Comparison of ENCODE assay signal across 20 cellular contexts in the genomic region with DNA sequence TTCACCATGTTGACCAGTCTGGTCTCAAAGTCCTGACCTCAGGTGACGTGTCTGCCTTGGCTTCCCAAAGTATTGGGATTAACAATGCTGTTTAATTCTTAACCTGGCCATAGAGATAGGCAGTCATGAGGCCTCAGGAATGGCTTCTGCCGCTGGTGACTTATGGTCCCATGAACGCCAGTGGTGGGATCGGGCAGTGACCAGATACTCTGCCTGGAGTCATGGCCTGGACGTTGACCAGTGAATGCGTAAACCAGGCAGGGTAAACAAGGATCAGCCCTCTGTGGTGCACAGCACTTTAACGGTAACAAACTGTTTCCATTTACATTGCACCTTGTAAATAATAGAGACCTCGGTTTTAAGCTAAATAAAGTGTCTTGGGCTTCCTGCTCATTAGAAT. TPM values are rescaled to one million over a fixed set of nuclear protein-coding genes. Genes with fewer than 3 reads are reported as not detected.
DNase-seq lines count a peak whose midpoint lies in the region; ATAC-seq, FAIRE-seq and TF ChIP-seq lines count a peak whose summit lies in the region.
"Had no signal": no experiment of that assay in that cellular context is flagged by ENCODE, and none has a peak within 500 bp of the region (broad histone marks: within the 10 kb centered on the region; RNA-seq: fewer than 3 reads in every experiment).

No MANE protein-coding gene starts in this region.

- TF ChIP-seq EP300 in HepG2 (IDR thresholded peaks at IDR 0.05; ENCODE audit: low read depth in 2 of 2, low read length in 2 of 2) (no peak), HepG2 (CRISPR knock-in tag; IDR thresholded peaks at IDR 0.05; ENCODE audit: borderline replicate concordance) (no peak)

- TF ChIP-seq CTCF in HepG2 (CRISPR knock-in tag; IDR thresholded peaks at IDR 0.05): no peak

- H2AFZ ChIP-seq in HepG2 (ENCODE audit: low read length): no peak overlapping the region

- POLR2A ChIA-PET in HepG2 (lab: Yijun Ruan, JAX): no interaction called here

- H3K36me3 ChIP-seq in HepG2 (replicated peaks in 1 of 2; ENCODE audit: control insufficient read depth in 1 of 2, insufficient read depth in 2 of 2, low read length in 2 of 2) (peaks cover 8 to 60% of the 10 kb centered on the region in 2 experiments; a peak in 4 of 5 replicates), MG63 (no peaks in the 10 kb centered on the region)

- no peak for TF ChIP-seq POLR2A in HepG2 (IDR thresholded peaks at IDR 0.05; ENCODE audit: insufficient read depth in 1 of 2, low read depth in 2 of 2, low read length in 2 of 2)

- H3K4me3 ChIP-seq in HepG2 (replicated peaks in 1 of 3; ENCODE audit: insufficient read depth in 1 of 3, low read depth in 2 of 3, low read length in 3 of 3): no peak overlapping the region
- no peak overlapping the region for H3K4me3 ChIP-seq in MG63
- H3K4me3 ChIP-seq: HAP-1, lung, mucosa of descending colon had no signal

- no TSS peak for BruUV-seq in HepG2 (replicated peaks; lab: Mats Ljungman, UMichigan)

- no peaks in the 10 kb centered on the region for H4K20me1 ChIP-seq in HepG2 (ENCODE audit: insufficient read depth, low read length)

- CTCF ChIA-PET in HepG2 (lab: Yijun Ruan, JAX; ENCODE audit: low intra/inter-chr PET ratio, low total read pairs): interaction anchor here (1.4 kb wide), 1 partner anchor 394 kb away, joined by 10 read pairs; no protein-coding TSS in a partner anchor

- DNase-seq in HepG2 (ENCODE audit: low spot score) (no peak), MG63 (no peak)
- DNase-seq in activated CD4-positive, alpha-beta T cell treated with anti-CD3 and anti-CD28 coated beads for 1 hour: no peak
- DNase-seq: NCI-H2029, NCI-H774 had no signal

- intact Hi-C loops in HepG2 (cut with micrococcal nuclease; ENCODE audit: unreplicated experiment): loop anchor here (5.0 kb wide), 1 partner anchor 393 kb away; no protein-coding TSS in a partner anchor

- WGBS in HepG2 (ENCODE audit: low lambda C conversion rate): 90% methylated on average over 8 of the region's 8 CpGs

- H3K79me2 ChIP-seq in HepG2 (ENCODE audit: insufficient read depth, low read length): no peaks in the 10 kb centered on the region
- H3K79me2 ChIP-seq: parathyroid adenoma had no signal

- no peak overlapping the region for H3K27ac ChIP-seq in HepG2 (ENCODE audit: extremely low read length, insufficient read depth, low read length)
- H3K27ac ChIP-seq: epithelial cell of prostate, parathyroid adenoma, RWPE1 had no signal

- no peak overlapping the region for H3K4me2 ChIP-seq in HepG2 (ENCODE audit: low read depth, low read length)

- in situ Hi-C loops in HepG2 (cut with HindIII; ENCODE audit: extremely low pct_ligation_motif_present, low pct_unique_long_range_greater_than_20kb): no loop called here

- H3K9ac ChIP-seq in HepG2 (ENCODE audit: insufficient read depth, low read depth, low read length): no peak overlapping the region
- H3K9ac ChIP-seq: parathyroid adenoma had no signal

- H3K9me3 ChIP-seq in HepG2 (ENCODE audit: low read length): no peaks in the 10 kb centered on the region
- H3K9me3 ChIP-seq in MG63: no peaks in the 10 kb centered on the region
- H3K9me3 ChIP-seq: HAP-1, mucosa of descending colon had no signal

- no peaks in the 10 kb centered on the region for H3K27me3 ChIP-seq in HepG2 (ENCODE audit: control insufficient read depth in 1 of 2, insufficient read depth in 2 of 2, low read length in 2 of 2)
- H3K27me3 ChIP-seq in MG63: no peaks in the 10 kb centered on the region

- TF ChIP-seq RAD21 in HepG2 (CRISPR knock-in tag; IDR thresholded peaks at IDR 0.05): no peak

- no peak for FAIRE-seq in HepG2 (lab: Jason Lieb, UNC)
- FAIRE-seq: colon had no signal

- H3K4me1 ChIP-seq in HepG2 (ENCODE audit: insufficient read depth, low read length): no peaks in the 10 kb centered on the region
- H3K4me1 ChIP-seq: HAP-1, parathyroid adenoma had no signal

- peak; percentile 12 for ATAC-seq in GM18861 (IDR thresholded peaks at IDR 0.05; ENCODE audit: unreplicated experiment)
- ATAC-seq in GM21619 (IDR thresholded peaks at IDR 0.05; ENCODE audit: unreplicated experiment): peak; percentile 6
- ATAC-seq in HG03520 (IDR thresholded peaks at IDR 0.05; ENCODE audit: unreplicated experiment): peak; percentile 13
- ATAC-seq in HepG2: peak; percentile 21; the same call in 2 of the 3 replicates
- ATAC-seq in GM19324 (IDR thresholded peaks at IDR 0.05; ENCODE audit: low FRiP score, unreplicated experiment): no peak
- no peak for ATAC-seq in SK-N-SH treated with all-trans-retinoic acid at 6 μM for 48 hours

TF ChIP-seq in HepG2, 621 proteins besides CTCF, POLR2A, EP300 and RAD21:
- TF ChIP-seq BORCS8-MEF2B (CRISPR knock-in tag; IDR thresholded peaks at IDR 0.05): no peak
- no peak for TF ChIP-seq THYN1 (CRISPR knock-in tag; IDR thresholded peaks at IDR 0.05; ENCODE audit: borderline replicate concordance, low read depth)
- no peak for TF ChIP-seq ZNF605 (CRISPR knock-in tag; IDR thresholded peaks at IDR 0.05)
TF ChIP-seq in HepG2: peak in this region for 0.

TF ChIP-seq in SK-N-SH treated with all-trans-retinoic acid at 6 μM for 48 hours, 23 proteins besides CTCF, POLR2A, EP300 and RAD21 (continues in another document):
- TF ChIP-seq TCF4 (CRISPR knock-in tag; IDR thresholded peaks at IDR 0.05; ENCODE audit: borderline replicate concordance): no peak
- TF ChIP-seq, protein P1, sequence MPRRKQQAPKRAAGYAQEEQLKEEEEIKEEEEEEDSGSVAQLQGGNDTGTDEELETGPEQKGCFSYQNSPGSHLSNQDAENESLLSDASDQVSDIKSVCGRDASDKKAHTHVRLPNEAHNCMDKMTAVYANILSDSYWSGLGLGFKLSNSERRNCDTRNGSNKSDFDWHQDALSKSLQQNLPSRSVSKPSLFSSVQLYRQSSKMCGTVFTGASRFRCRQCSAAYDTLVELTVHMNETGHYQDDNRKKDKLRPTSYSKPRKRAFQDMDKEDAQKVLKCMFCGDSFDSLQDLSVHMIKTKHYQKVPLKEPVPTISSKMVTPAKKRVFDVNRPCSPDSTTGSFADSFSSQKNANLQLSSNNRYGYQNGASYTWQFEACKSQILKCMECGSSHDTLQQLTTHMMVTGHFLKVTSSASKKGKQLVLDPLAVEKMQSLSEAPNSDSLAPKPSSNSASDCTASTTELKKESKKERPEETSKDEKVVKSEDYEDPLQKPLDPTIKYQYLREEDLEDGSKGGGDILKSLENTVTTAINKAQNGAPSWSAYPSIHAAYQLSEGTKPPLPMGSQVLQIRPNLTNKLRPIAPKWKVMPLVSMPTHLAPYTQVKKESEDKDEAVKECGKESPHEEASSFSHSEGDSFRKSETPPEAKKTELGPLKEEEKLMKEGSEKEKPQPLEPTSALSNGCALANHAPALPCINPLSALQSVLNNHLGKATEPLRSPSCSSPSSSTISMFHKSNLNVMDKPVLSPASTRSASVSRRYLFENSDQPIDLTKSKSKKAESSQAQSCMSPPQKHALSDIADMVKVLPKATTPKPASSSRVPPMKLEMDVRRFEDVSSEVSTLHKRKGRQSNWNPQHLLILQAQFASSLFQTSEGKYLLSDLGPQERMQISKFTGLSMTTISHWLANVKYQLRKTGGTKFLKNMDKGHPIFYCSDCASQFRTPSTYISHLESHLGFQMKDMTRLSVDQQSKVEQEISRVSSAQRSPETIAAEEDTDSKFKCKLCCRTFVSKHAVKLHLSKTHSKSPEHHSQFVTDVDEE (CRISPR knock-in tag; IDR thresholded peaks at IDR 0.05): no peak
- no peak for TF ChIP-seq BACH2 (CRISPR knock-in tag; IDR thresholded peaks at IDR 0.05; ENCODE audit: borderline replicate concordance)
- no peak for TF ChIP-seq ZNF565 (CRISPR knock-in tag; conservative IDR thresholded peaks at IDR 0.05; ENCODE audit: low read depth)
- TF ChIP-seq, protein P2, sequence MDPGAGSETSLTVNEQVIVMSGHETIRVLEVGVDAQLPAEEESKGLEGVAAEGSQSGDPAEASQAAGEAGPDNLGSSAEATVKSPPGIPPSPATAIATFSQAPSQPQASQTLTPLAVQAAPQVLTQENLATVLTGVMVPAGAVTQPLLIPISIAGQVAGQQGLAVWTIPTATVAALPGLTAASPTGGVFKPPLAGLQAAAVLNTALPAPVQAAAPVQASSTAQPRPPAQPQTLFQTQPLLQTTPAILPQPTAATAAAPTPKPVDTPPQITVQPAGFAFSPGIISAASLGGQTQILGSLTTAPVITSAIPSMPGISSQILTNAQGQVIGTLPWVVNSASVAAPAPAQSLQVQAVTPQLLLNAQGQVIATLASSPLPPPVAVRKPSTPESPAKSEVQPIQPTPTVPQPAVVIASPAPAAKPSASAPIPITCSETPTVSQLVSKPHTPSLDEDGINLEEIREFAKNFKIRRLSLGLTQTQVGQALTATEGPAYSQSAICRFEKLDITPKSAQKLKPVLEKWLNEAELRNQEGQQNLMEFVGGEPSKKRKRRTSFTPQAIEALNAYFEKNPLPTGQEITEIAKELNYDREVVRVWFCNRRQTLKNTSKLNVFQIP (CRISPR knock-in tag; IDR thresholded peaks at IDR 0.05; ENCODE audit: borderline replicate concordance, low read depth): no peak
- TF ChIP-seq PPARA (CRISPR knock-in tag; IDR thresholded peaks at IDR 0.05; ENCODE audit: borderline replicate concordance): no peak
- TF ChIP-seq CSDC2 (CRISPR knock-in tag; IDR thresholded peaks at IDR 0.05): no peak

RNA-seq across cellular contexts. Expression of a gene that starts 23.0 kb away (rescaled TPM):
- total RNA-seq in HepG2 (2016; rRNA removed; fragmentation: Illumina TruSeq; extraction: Trizol): 64.2 and 106 TPM in 2 replicates
- 38.0 and 39.6 TPM in 2 replicates for total RNA-seq in HepG2 (2016; cell fraction: cytosol; rRNA removed; fragmentation: Illumina TruSeq; extraction: Trizol; ENCODE audit: low read depth)
- 66.5 and 107 TPM in 2 replicates for total RNA-seq in HepG2 (2016; cell fraction: insoluble cytoplasmic fraction; rRNA removed; fragmentation: Illumina TruSeq; extraction: Trizol)
- 79.2 and 83.1 TPM in 2 replicates for total RNA-seq in HepG2 (2016; cell fraction: membrane; rRNA removed; fragmentation: Illumina TruSeq; extraction: Trizol)
- 83.0 and 88.1 TPM in 2 replicates for total RNA-seq in HepG2 (2016; cell fraction: nucleus; rRNA removed; fragmentation: Illumina TruSeq; extraction: Trizol)
- polyA plus RNA-seq in HepG2 (2011; rRNA removed): 14.5 and 19.4 TPM in 2 replicates
- polyA plus RNA-seq in HepG2 (2011; cell fraction: cytosol; rRNA removed): 12.9 and 14.1 TPM in 2 replicates
- polyA plus RNA-seq in HepG2 (2011; cell fraction: nucleus; rRNA removed): 13.7 and 15.3 TPM in 2 replicates
- 25.7 and 31.2 TPM in 2 replicates for polyA plus RNA-seq in HepG2 (2012)
- polyA plus RNA-seq in HepG2 (2016; cell fraction: cytosol; fragmentation: Illumina TruSeq; extraction: Trizol; ENCODE audit: low read depth): 34.9 and 40.2 TPM in 2 replicates
- 65.6 and 68.7 TPM in 2 replicates for polyA plus RNA-seq in HepG2 (2016; cell fraction: insoluble cytoplasmic fraction; fragmentation: Illumina TruSeq; extraction: Trizol; ENCODE audit: low read depth)
- 63.9 and 64.4 TPM in 2 replicates for polyA plus RNA-seq in HepG2 (2016; cell fraction: membrane; fragmentation: Illumina TruSeq; extraction: Trizol; ENCODE audit: low read depth)
- 147 and 150 TPM in 2 replicates for polyA plus RNA-seq in HepG2 (2016; cell fraction: nucleus; fragmentation: Illumina TruSeq; extraction: Trizol; ENCODE audit: insufficient read depth, low read depth)
- polyA minus RNA-seq in HepG2 (2011; rRNA and poly(A)+ RNA removed; ENCODE audit: low replicate concordance): 11.9 and 104 TPM in 2 replicates
- 11.5 and 17.2 TPM in 2 replicates for polyA minus RNA-seq in HepG2 (2011; cell fraction: cytosol; rRNA and poly(A)+ RNA removed)
- polyA minus RNA-seq in HepG2 (2011; cell fraction: nucleus; rRNA and poly(A)+ RNA removed): 12.9 and 14.5 TPM in 2 replicates
- 0.26 TPM in 1 of 2 replicates, not detected in the other for total RNA-seq in MG63 (2014; rRNA removed; shearing (Covaris generic); ENCODE audit: low replicate concordance)
- total RNA-seq: activated CD4-positive, alpha-beta memory T cell treated with anti-CD3 and anti-CD28 coated beads for 36 hours; G401; T-helper 1 cell treated with Interleukin-12 subunit alpha and Interleukin-12 subunit beta and Interleukin-4 antibody, amounts not matched to agents 30 ng/mL and 1 ng/mL, for 36 hours had no signal

Comparison
In these comparisons a context has a peak if more than half of its experiments do, and no peak if none do; other contexts are left out.
1. ATAC-seq: peak in GM18861 (single experiment), GM21619 (single experiment), HG03520 (single experiment) and HepG2 (single experiment); none in GM19324 (single experiment) and SK-N-SH treated with all-trans-retinoic acid at 6 μM for 48 hours (single experiment).
2. RNA of a gene that starts 23.0 kb away (total RNA-seq): 38.0 to 107 TPM in HepG2; 0.26 TPM in MG63; every median in the first group is over 10 times any median in the second.